ENCODE assay signal across 12 cellular contexts in genomic region chr10:132463333-132464255, GRCh38.
DNase-seq lines count a peak whose midpoint lies in the region; ATAC-seq and TF ChIP-seq lines count a peak whose summit lies in the region.
"Had no signal": no experiment of that assay in that cellular context is flagged by ENCODE, and none has a peak within 500 bp of the region (broad histone marks: within the 10 kb centered on the region; RNA-seq: fewer than 3 reads in every experiment).

No MANE protein-coding gene starts in this region.

- H3K9me3 ChIP-seq in heart right ventricle (no peaks in the 10 kb centered on the region), skeletal muscle tissue (ENCODE audit: control insufficient read depth in 3 of 3, low read length in 3 of 3) (no peaks in the 10 kb centered on the region)
- H3K9me3 ChIP-seq in naive thymus-derived CD4-positive, alpha-beta T cell (ENCODE audit: control insufficient read depth in 2 of 3, low read length in 3 of 3), result no peaks in the 10 kb centered on the region

- H3K9ac ChIP-seq in skeletal muscle tissue (ENCODE audit: low read depth in 1 of 3, low read length in 3 of 3), result peak overlapping the region; percentile 43 to 89 (median 69)

- H3K27me3 ChIP-seq in heart right ventricle, result no peaks in the 10 kb centered on the region
- H3K27me3 ChIP-seq in skeletal muscle tissue (ENCODE audit: control insufficient read depth in 3 of 3, insufficient read depth in 3 of 3, low read length in 3 of 3), result no peaks in the 10 kb centered on the region
- H3K27me3 ChIP-seq in naive thymus-derived CD4-positive, alpha-beta T cell (ENCODE audit: control insufficient read depth in 2 of 2, insufficient read depth in 2 of 2, low read length in 2 of 2), result no peaks in the 10 kb centered on the region

- H3K9me3 Mint-ChIP-seq in WTC11, result no peaks in the 10 kb centered on the region
- H3K9me3 Mint-ChIP-seq in naive thymus-derived CD4-positive, alpha-beta T cell, result no peaks in the 10 kb centered on the region

- CTCF ChIA-PET in WTC11 (lab: Charles Lee), result interaction anchor here (0.5 to 3.6 kb wide), 17 partner anchors 13 to 259 kb away, joined by 3 to 17 read pairs (median 4); no protein-coding TSS in a partner anchor
- CTCF ChIA-PET in naive thymus-derived CD4-positive, alpha-beta T cell (lab: Charles Lee), result no interaction called here

- DNase-seq in GM03348 (ENCODE audit: low spot score), result peak; percentile 40
- DNase-seq in WTC11 (ENCODE audit: low spot score), result no peak
- DNase-seq in heart right ventricle, result no peak
- DNase-seq in naive thymus-derived CD4-positive, alpha-beta T cell, result no peak
- DNase-seq in NCI-H748 (lab: John Stamatoyannopoulos, UW; ENCODE audit: unreplicated experiment), result no peak
- DNase-seq: activated naive CD4-positive, alpha-beta T cell; DMS79 treated with DMSO at 0.1 percent for 48 hours; NCI-H2171; T-helper 2 cell had no signal

- 72 to 79% methylated on average over 30 of the region's 30 CpGs for WGBS in heart right ventricle, 2 donors

- POLR2A ChIA-PET in WTC11 (lab: Charles Lee), result interaction anchor here (0.6 kb wide), 1 partner anchor 13 kb away, joined by 3 read pairs; no protein-coding TSS in a partner anchor
- POLR2A ChIA-PET in naive thymus-derived CD4-positive, alpha-beta T cell (lab: Charles Lee), result no interaction called here

- intact Hi-C loops in heart right ventricle (cut with DNase I), result loop anchor here in 9 of 10 donors (1.0 to 10.0 kb wide), 11 partner anchors 44 to 169 kb away; partner anchors contain the start of gene INPP5A (in 6 of the 9)
- intact Hi-C loops in naive thymus-derived CD4-positive, alpha-beta T cell (cut with micrococcal nuclease), result no loop called here

- peak overlapping the region in 2 of 10 donors; percentile 10 to 15 for H3K4me3 ChIP-seq in heart right ventricle
- peak overlapping the region in 2 of 3 donors; percentile 48 to 56 for H3K4me3 ChIP-seq in skeletal muscle tissue (ENCODE audit: low read length in 3 of 3)
- H3K4me3 ChIP-seq in naive thymus-derived CD4-positive, alpha-beta T cell (ENCODE audit: low read length), result no peak overlapping the region

- ATAC-seq in WTC11, result peak; percentile 22
- ATAC-seq in heart right ventricle, result peak in 7 of 8 donors; percentile 0 to 42 (median 23)
- ATAC-seq in naive thymus-derived CD4-positive, alpha-beta T cell, result no peak
- ATAC-seq in GM21786 (IDR thresholded peaks at IDR 0.05; ENCODE audit: unreplicated experiment), result no peak
- no peak for ATAC-seq in GM21526 (IDR thresholded peaks at IDR 0.05; ENCODE audit: low FRiP score, unreplicated experiment)

- TF ChIP-seq CTCF in WTC11 (IDR thresholded peaks at IDR 0.05), result no peak
- peak in 7 of 9 donors; percentile 9 to 48 (median 26) for TF ChIP-seq CTCF in heart right ventricle (IDR thresholded peaks at IDR 0.05)

- H3K27ac Mint-ChIP-seq in WTC11, result no peak overlapping the region
- H3K27ac Mint-ChIP-seq in naive thymus-derived CD4-positive, alpha-beta T cell, result no peak overlapping the region

- peaks cover 2% of the 10 kb centered on the region; the same call in 1 of the 2 replicates for H3K27me3 Mint-ChIP-seq in WTC11 (ENCODE audit: low read depth)
- H3K27me3 Mint-ChIP-seq in naive thymus-derived CD4-positive, alpha-beta T cell, result no peaks in the 10 kb centered on the region

- H3K27ac ChIP-seq in heart right ventricle (peak overlapping the region; percentile 84 to 99 (median 94)), skeletal muscle tissue (ENCODE audit: low read depth, low read length) (peak overlapping the region; percentile 97)
- no peak overlapping the region for H3K27ac ChIP-seq in naive thymus-derived CD4-positive, alpha-beta T cell (ENCODE audit: low read depth, low read length)

- H3K36me3 Mint-ChIP-seq in WTC11, result no peaks in the 10 kb centered on the region
- H3K36me3 Mint-ChIP-seq in naive thymus-derived CD4-positive, alpha-beta T cell, result no peaks in the 10 kb centered on the region

- no peaks in the 10 kb centered on the region; the same call in 1 of the 2 replicates for H3K4me1 Mint-ChIP-seq in WTC11
- H3K4me1 Mint-ChIP-seq in naive thymus-derived CD4-positive, alpha-beta T cell, result peaks cover 0 to 4% (median 0%) of the 10 kb centered on the region in 7 donors

- no peaks in the 10 kb centered on the region for H3K36me3 ChIP-seq in heart right ventricle
- no peaks in the 10 kb centered on the region for H3K36me3 ChIP-seq in skeletal muscle tissue (ENCODE audit: control insufficient read depth in 3 of 3, insufficient read depth in 3 of 3, low read length in 3 of 3)
- H3K36me3 ChIP-seq in naive thymus-derived CD4-positive, alpha-beta T cell (ENCODE audit: control insufficient read depth in 2 of 3, insufficient read depth in 3 of 3, low read length in 3 of 3), result no peaks in the 10 kb centered on the region

- H3K4me3 Mint-ChIP-seq in WTC11, result no peak overlapping the region
- H3K4me3 Mint-ChIP-seq in naive thymus-derived CD4-positive, alpha-beta T cell, result no peak overlapping the region

- H3K4me1 ChIP-seq in heart right ventricle (peaks cover 23 to 76% (median 62%) of the 10 kb centered on the region in 9 donors), skeletal muscle tissue (ENCODE audit: control insufficient read depth in 3 of 3, insufficient read depth in 3 of 3, low read length in 3 of 3) (peaks cover 22 to 52% (median 49%) of the 10 kb centered on the region in 3 donors)
- H3K4me1 ChIP-seq in naive thymus-derived CD4-positive, alpha-beta T cell (ENCODE audit: control insufficient read depth in 2 of 2, insufficient read depth in 2 of 2, low read length in 2 of 2), result no peaks in the 10 kb centered on the region

TF ChIP-seq in WTC11, 78 proteins besides CTCF, POLR2A, EP300 and RAD21:
- TF ChIP-seq ZBTB21 (CRISPR knock-in tag; IDR thresholded peaks at IDR 0.05; ENCODE audit: borderline replicate concordance) (no peak), ZNF532 (CRISPR knock-in tag; IDR thresholded peaks at IDR 0.05; ENCODE audit: borderline replicate concordance) (no peak)

Comparison
In these comparisons a context has a peak if more than half of its experiments do, and no peak if none do; other contexts are left out.
1. ATAC-seq: peak in WTC11 (single experiment) and heart right ventricle (7 of 8); none in naive thymus-derived CD4-positive, alpha-beta T cell (single experiment), GM21786 (single experiment) and GM21526 (single experiment).
2. intact Hi-C loops: an anchor here in heart right ventricle (1.0 to 10.0 kb wide); none called in naive thymus-derived CD4-positive, alpha-beta T cell.